17 cellular contexts compared by ENCODE assay signal in genomic region chr2:75321558-75321957, GRCh38.
DNase-seq lines count a peak whose midpoint lies in the region; ATAC-seq and TF ChIP-seq lines count a peak whose summit lies in the region.
"Had no signal": no experiment of that assay in that cellular context is flagged by ENCODE, and none has a peak within 500 bp of the region (broad histone marks: within the 10 kb centered on the region; RNA-seq: fewer than 3 reads in every experiment).

No MANE protein-coding gene starts in this region.

- H3K4me3 Mint-ChIP-seq in brain (peak overlapping the region in 1 of 5 experiments; percentile 43), nephron (no peak overlapping the region)

- H3K9me3 Mint-ChIP-seq in brain: no peaks in the 10 kb centered on the region
- no peaks in the 10 kb centered on the region for H3K9me3 Mint-ChIP-seq in nephron

- no peak for TF ChIP-seq CTCF in C4-2B (conservative IDR thresholded peaks at IDR 0.05)
- TF ChIP-seq CTCF in brain (conservative IDR thresholded peaks at IDR 0.05): no peak
- no peak for TF ChIP-seq CTCF in nephron (IDR thresholded peaks at IDR 0.05; ENCODE audit: unreplicated experiment in 3 of 3)

- ATAC-seq in GM21529 (IDR thresholded peaks at IDR 0.05; ENCODE audit: unreplicated experiment) (no peak), HG03565 (IDR thresholded peaks at IDR 0.05; ENCODE audit: unreplicated experiment) (no peak)
- ATAC-seq: Panc1 had no signal

- H3K27ac ChIP-seq in C4-2B: peak overlapping the region; percentile 26; the same call in 1 of the 2 replicates

- H3K27ac Mint-ChIP-seq in brain (peak overlapping the region; percentile 12 to 93 (median 68)), nephron (peak overlapping the region in 2 of 3 experiments; percentile 9 to 52)

- peak; percentile 35 for DNase-seq in ELF-1 (ENCODE audit: low read depth, low spot score)
- no peak for DNase-seq in mucosa of gallbladder (ENCODE audit: low spot score)
- DNase-seq: ACHN, C1 segment of cervical spinal cord, DMS79, MM.1S, NCI-H1092 treated with DMSO at 0.1 percent for 48 hours, NCI-H1694, NCI-H2081 treated with DMSO at 0.1 percent for 48 hours, NCI-H2227 treated with DMSO at 0.1 percent for 48 hours, NCI-H69 had no signal

- H3K27me3 Mint-ChIP-seq in brain (peaks cover 3% of the 10 kb centered on the region), nephron (ENCODE audit: low read depth) (no peaks in the 10 kb centered on the region)

- H3K4me1 Mint-ChIP-seq in brain: peaks cover 29% of the 10 kb centered on the region
- H3K4me1 Mint-ChIP-seq in nephron: peaks cover 38% of the 10 kb centered on the region

- no peaks in the 10 kb centered on the region for H3K36me3 Mint-ChIP-seq in brain
- H3K36me3 Mint-ChIP-seq in nephron (ENCODE audit: low read depth): no peaks in the 10 kb centered on the region
